ENCODE assay signal across 11 cellular contexts in the genomic region with DNA sequence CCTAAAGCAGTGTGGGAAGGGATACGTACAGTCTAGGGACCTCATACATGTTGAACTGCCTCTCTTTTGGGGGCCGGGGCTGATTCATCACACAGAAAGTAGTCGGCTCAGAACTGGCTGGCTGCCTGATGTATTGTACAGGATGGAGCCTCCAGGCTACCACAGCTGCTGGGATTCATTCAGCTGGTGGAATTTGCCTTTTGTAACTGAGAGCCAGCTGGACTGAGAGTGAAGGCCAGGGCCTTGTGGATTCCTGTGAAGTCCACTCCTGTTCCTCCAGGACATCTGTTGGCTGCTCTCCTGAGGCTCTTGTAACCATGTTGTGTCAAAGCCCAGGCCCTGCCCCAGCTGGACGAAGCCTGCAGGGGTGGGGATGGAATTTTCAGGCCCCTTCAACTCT.
DNase-seq lines count a peak whose midpoint lies in the region; ATAC-seq and TF ChIP-seq lines count a peak whose summit lies in the region.
"Had no signal": no experiment of that assay in that cellular context is flagged by ENCODE, and none has a peak within 500 bp of the region (broad histone marks: within the 10 kb centered on the region; RNA-seq: fewer than 3 reads in every experiment).

No MANE protein-coding gene starts in this region.

- TF ChIP-seq CTCF in fibroblast of pulmonary artery (IDR thresholded peaks at IDR 0.05; ENCODE audit: low read length, missing control alignments) = no peak
- no peak for TF ChIP-seq CTCF in nephron (IDR thresholded peaks at IDR 0.05; ENCODE audit: unreplicated experiment in 3 of 3)

- DNase-seq in AG08395 (ENCODE audit: low spot score) (peak; percentile 81), SJCRH30 (peak; percentile 88 to 93), fibroblast of pulmonary artery (ENCODE audit: low read depth) (peak; percentile 94), NCI-H1092 treated with DMSO at 0.1 percent for 48 hours (lab: John Stamatoyannopoulos, UW) (no peak)
- no peak for DNase-seq in activated CD8-positive, alpha-beta memory T cell treated with anti-CD3 and anti-CD28 coated beads, Interleukin-2, amount 50 U/mL, for 48 hours

- ATAC-seq in HG03565 (IDR thresholded peaks at IDR 0.05; ENCODE audit: unreplicated experiment) (no peak), GM21717 (IDR thresholded peaks at IDR 0.05; ENCODE audit: unreplicated experiment) (no peak)

- H3K27me3 Mint-ChIP-seq in nephron (ENCODE audit: low read depth) = no peaks in the 10 kb centered on the region
- H3K27me3 Mint-ChIP-seq: B cell had no signal

- H3K36me3 Mint-ChIP-seq in nephron (ENCODE audit: low read depth) = no peaks in the 10 kb centered on the region

- H3K4me3 ChIP-seq in SJCRH30 (no peak overlapping the region), fibroblast of pulmonary artery (replicated peaks; ENCODE audit: low read depth, low read length) (no peak overlapping the region)
- H3K4me3 ChIP-seq: dorsolateral prefrontal cortex had no signal

- peak overlapping the region in 2 of 3 experiments; percentile 37 to 77 for H3K27ac Mint-ChIP-seq in nephron
- H3K27ac Mint-ChIP-seq: B cell had no signal

- 0 out of 2 replicates have a peak overlapping the region, but pooled peaks have one; percentile 5 for H3K27ac ChIP-seq in SJCRH30
- H3K27ac ChIP-seq: dorsolateral prefrontal cortex, neutrophil had no signal

- H3K27me3 ChIP-seq in SJCRH30 = peaks cover 3% of the 10 kb centered on the region; the same call in 1 of the 2 replicates
- H3K27me3 ChIP-seq: neutrophil had no signal

- H3K9me3 ChIP-seq in SJCRH30 (replicated peaks) = no peaks in the 10 kb centered on the region
- H3K9me3 ChIP-seq: neutrophil had no signal

- peaks cover 13% of the 10 kb centered on the region for H3K9me3 Mint-ChIP-seq in nephron

- H3K4me3 Mint-ChIP-seq in nephron = no peak overlapping the region
- H3K4me3 Mint-ChIP-seq: B cell had no signal

- H3K4me1 Mint-ChIP-seq in nephron = peaks cover 21% of the 10 kb centered on the region
- H3K4me1 Mint-ChIP-seq: B cell had no signal

- H3K4me1 ChIP-seq in SJCRH30 = peaks cover 15% of the 10 kb centered on the region

- H3K36me3 ChIP-seq in SJCRH30 = no peaks in the 10 kb centered on the region
- H3K36me3 ChIP-seq: neutrophil had no signal

Comparison
In these comparisons a context has a peak if more than half of its experiments do, and no peak if none do; other contexts are left out.
1. DNase-seq: peak in AG08395 (single experiment), SJCRH30 (2 of 2) and fibroblast of pulmonary artery (single experiment); none in NCI-H1092 treated with DMSO at 0.1 percent for 48 hours (single experiment) and activated CD8-positive, alpha-beta memory T cell treated with anti-CD3 and anti-CD28 coated beads, Interleukin-2, amount 50 U/mL, for 48 hours (single experiment).